In the genomic region with DNA sequence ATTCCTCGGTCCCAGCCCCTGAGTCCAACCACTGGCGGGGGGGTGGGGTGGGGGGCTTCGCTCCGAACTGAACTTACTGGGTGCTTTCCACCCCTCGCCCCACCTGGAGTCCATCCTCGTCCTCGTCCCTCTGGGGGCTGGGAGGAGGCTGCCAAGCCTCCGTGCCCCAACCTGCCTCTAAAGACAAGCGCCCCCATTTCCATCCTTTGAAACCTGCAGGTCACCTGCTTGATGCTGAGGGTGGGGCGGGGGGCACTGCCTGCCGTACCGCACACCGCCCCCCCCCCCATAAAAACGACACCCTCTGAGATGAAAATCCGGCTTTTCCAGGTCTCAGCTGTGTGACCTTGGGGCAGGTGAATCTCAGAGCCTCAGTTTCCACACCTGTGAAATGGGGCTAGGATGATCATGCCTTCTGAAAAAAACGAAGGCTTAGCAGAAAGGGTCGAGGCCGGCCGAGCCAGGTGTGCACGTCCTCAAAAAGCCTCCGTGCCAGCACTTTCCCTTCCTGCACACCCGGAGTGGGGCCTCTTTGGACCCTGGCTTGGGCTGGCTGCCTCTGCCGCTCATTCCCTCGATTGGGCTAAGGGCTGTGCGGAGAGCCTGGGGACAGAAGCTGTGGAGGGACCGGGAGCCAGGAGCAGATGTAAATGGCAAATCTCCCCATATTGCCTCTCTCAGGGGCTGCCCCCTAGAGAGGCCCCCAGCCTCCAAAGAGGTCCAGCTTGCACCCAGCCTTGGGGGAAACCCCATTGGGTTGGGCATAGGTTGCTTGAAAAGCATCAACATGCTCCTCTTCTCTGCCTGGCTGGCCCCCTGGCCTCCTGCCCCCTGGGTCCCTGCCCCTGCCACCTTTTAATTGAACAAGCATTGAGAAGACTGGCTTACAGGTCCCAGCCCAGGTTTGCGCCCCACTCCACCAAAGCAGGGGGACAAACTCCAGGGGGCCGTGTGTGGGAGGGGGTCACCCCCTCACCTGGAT, we compare ENCODE assay signal across 13 cellular contexts. TPM values are rescaled to one million over a fixed set of nuclear protein-coding genes. Genes with fewer than 3 reads are reported as not detected.
A peak's percentile ranks its signal among the peaks of the same experiment; 100 is the strongest.
DNase-seq lines count a peak whose midpoint lies in the region; ATAC-seq, FAIRE-seq and TF ChIP-seq lines count a peak whose summit lies in the region.
"Had no signal": no experiment of that assay in that cellular context is flagged by ENCODE, and none has a peak within 500 bp of the region (broad histone marks: within the 10 kb centered on the region; RNA-seq: fewer than 3 reads in every experiment).

No MANE protein-coding gene starts in this region.

- H2BK12ac ChIP-seq in H1 (ENCODE audit: low read depth, low read length) = 0 out of 2 replicates have a peak overlapping the region, but pooled peaks have one; percentile 50

- H3K4me2 ChIP-seq in H1 (ENCODE audit: insufficient read depth in 1 of 2, low read depth in 2 of 2, low read length in 2 of 2) = peak overlapping the region; percentile 72 to 86

- H3K4ac ChIP-seq in H1 (replicated peaks; ENCODE audit: insufficient read length, low read depth, low read length) = no peak overlapping the region

- H3K18ac ChIP-seq in H1 (ENCODE audit: extremely low read depth, low read length) = peak overlapping the region; percentile 78; the same call in 1 of the 2 replicates

- no peak for TF ChIP-seq RAD21 in H1 (IDR thresholded peaks at IDR 0.05 in 1 of 2, conservative IDR thresholded peaks at IDR 0.05 in 1 of 2; ENCODE audit: low read depth in 2 of 2, low read length in 2 of 2)

- TF ChIP-seq CTCF in H1 (IDR thresholded peaks at IDR 0.05; ENCODE audit: control extremely low read depth in 1 of 3, insufficient read depth in 1 of 3, low read depth in 1 of 3, low read length in 3 of 3) = no peak

- H2BK20ac ChIP-seq in H1 (ENCODE audit: low read length) = no peak overlapping the region

- peaks cover 36 to 57% (median 53%) of the 10 kb centered on the region in 4 experiments for H3K27me3 ChIP-seq in H1 (replicated peaks in 1 of 4; ENCODE audit: control insufficient read depth in 3 of 4, extremely low read depth in 1 of 4, insufficient read depth in 3 of 4, low read length in 3 of 4)

- no peak overlapping the region for H2AFZ ChIP-seq in H1 (ENCODE audit: low read length)

- no peaks in the 10 kb centered on the region; a peak in 1 of 8 replicates for H3K36me3 ChIP-seq in H1 (ENCODE audit: control insufficient read depth in 2 of 4, insufficient read depth in 4 of 4, low read length in 3 of 4)
- H3K36me3 ChIP-seq: transverse colon had no signal

- peaks cover 17% of the 10 kb centered on the region; the same call in 1 of the 2 replicates for H3K23me2 ChIP-seq in H1 (ENCODE audit: low read depth, low read length)

- no peak for TF ChIP-seq EP300 in H1 (IDR thresholded peaks at IDR 0.05; ENCODE audit: borderline replicate concordance in 1 of 2, low read depth in 2 of 2, low read length in 2 of 2)

- no peak overlapping the region for H4K5ac ChIP-seq in H1 (ENCODE audit: insufficient read length, low read depth, low read length)

- no peak overlapping the region for H2BK5ac ChIP-seq in H1 (ENCODE audit: low read depth, low read length)

- CTCF ChIA-PET in H1 (lab: Charles Lee; ENCODE audit: partially characterized antibody) = interaction anchor here (0.6 to 1.7 kb wide), 5 partner anchors 8 to 34 kb away, joined by 3 to 4 read pairs (median 3); no protein-coding TSS in a partner anchor

- POLR2A ChIA-PET in H1 (lab: Charles Lee; ENCODE audit: partially characterized antibody) = no interaction called here

- peak; percentile 50 for DNase-seq in activated effector memory CD4-positive, alpha-beta T cell treated with anti-CD3 and anti-CD28 coated beads, Interleukin-2, amount 50 U/mL, for 16 hours
- no peak for DNase-seq in activated effector memory CD4-positive, alpha-beta T cell treated with Interleukin-2 at 50 U/mL for 16 hours
- DNase-seq in H1 (ENCODE audit: low read depth in 1 of 2, low spot score in 2 of 2) (peak in 1 of 2 experiments; percentile 47), memory B cell (ENCODE audit: low spot score in 2 of 2) (no peak), ureter (ENCODE audit: low spot score) (peak; percentile 38), foreskin melanocyte (no peak), AG20443 (ENCODE audit: low spot score) (no peak)
- DNase-seq: erythroblast; Kasumi-1; NCI-H524; stimulated activated CD4-positive, alpha-beta T cell treated with anti-CD3 and anti-CD28 coated beads, Interleukin-2, amount 100 ng/mL, for 48 hours; transverse colon had no signal

- no peak overlapping the region for H3K56ac ChIP-seq in H1 (replicated peaks; ENCODE audit: insufficient read length, low read depth, low read length)

- H3K14ac ChIP-seq in H1 (ENCODE audit: insufficient read length) = no peak overlapping the region

- H3K27me3 Mint-ChIP-seq in memory B cell = peaks cover 16% of the 10 kb centered on the region

- no peaks in the 10 kb centered on the region for H3K79me1 ChIP-seq in H1 (ENCODE audit: low read depth, low read length)

- H2AK5ac ChIP-seq in H1 (ENCODE audit: low read depth, low read length) = no peak overlapping the region

- peaks cover 0 to 10% of the 10 kb centered on the region in 2 experiments for H4K20me1 ChIP-seq in H1 (replicated peaks in 1 of 2; ENCODE audit: control insufficient read depth in 1 of 2, insufficient read depth in 2 of 2, low read length in 2 of 2)

- H3K9ac ChIP-seq in H1 (replicated peaks in 1 of 4; ENCODE audit: extremely low read depth in 1 of 4, low read depth in 3 of 4, low read length in 3 of 4) = no peak overlapping the region

- H3K4me1 ChIP-seq in H1 (replicated peaks in 1 of 4; ENCODE audit: control insufficient read depth in 3 of 4, insufficient read depth in 4 of 4, low read length in 3 of 4) = peaks cover 0 to 28% (median 13%) of the 10 kb centered on the region in 4 experiments; a peak in 5 of 7 replicates

- FAIRE-seq in H1 (lab: Jason Lieb, UNC) = no peak

- H4K8ac ChIP-seq in H1 (ENCODE audit: extremely low read depth, insufficient read depth, low read length) = no peak overlapping the region

- WGBS in H1 (ENCODE audit: extremely low coverage in 1 of 2, insufficient coverage in 1 of 2, insufficient read length in 1 of 2, insufficient replicate concordance in 2 of 2, low coverage in 1 of 2, low lambda C conversion rate in 2 of 2, missing lambda C conversion rate in 1 of 2), 2 experiments = 43% methylated on average over 25 of the region's 28 CpGs; no CpG with 5 or more reads in 1 of the 2 experiments

- H3K9me3 Mint-ChIP-seq in memory B cell = no peaks in the 10 kb centered on the region

- H3K27ac Mint-ChIP-seq in memory B cell = no peak overlapping the region

- ATAC-seq in memory B cell (ENCODE audit: low read depth) (no peak), GM18907 (IDR thresholded peaks at IDR 0.05; ENCODE audit: unreplicated experiment) (no peak)

- H3K4me3 ChIP-seq in H1 (ENCODE audit: extremely low read depth in 1 of 4, insufficient read depth in 2 of 4, low read depth in 3 of 4, low read length in 4 of 4) = peak overlapping the region; percentile 45 to 81 (median 54); a peak in 7 of 8 replicates

- no peaks in the 10 kb centered on the region for H3K36me3 Mint-ChIP-seq in memory B cell

- no peak overlapping the region for H2BK15ac ChIP-seq in H1 (ENCODE audit: low read length)

- no peak overlapping the region for H2BK120ac ChIP-seq in H1 (replicated peaks; ENCODE audit: low read depth, low read length)

- H3K23ac ChIP-seq in H1 (ENCODE audit: insufficient read length) = no peak overlapping the region

- H3K9me3 ChIP-seq in H1 (ENCODE audit: insufficient read depth in 2 of 2, low read depth in 1 of 2, low read length in 1 of 2) = no peaks in the 10 kb centered on the region
- H3K9me3 ChIP-seq: transverse colon had no signal

- TF ChIP-seq POLR2A in H1 (IDR thresholded peaks at IDR 0.05; ENCODE audit: control extremely low read depth in 1 of 2, low read depth in 2 of 2, low read length in 2 of 2) = no peak

- no peaks in the 10 kb centered on the region for H3K79me2 ChIP-seq in H1 (ENCODE audit: control insufficient read depth in 1 of 2, insufficient read depth in 2 of 2, low read length in 2 of 2)

- H3K4me1 Mint-ChIP-seq in memory B cell = peaks cover 6% of the 10 kb centered on the region

- H4K91ac ChIP-seq in H1 (replicated peaks; ENCODE audit: insufficient read length, low read length) = no peak overlapping the region

- H3K27ac ChIP-seq in H1 (ENCODE audit: low read depth, low read length) = no peak overlapping the region
- H3K27ac ChIP-seq: transverse colon had no signal

- H3K4me3 Mint-ChIP-seq in memory B cell = peak overlapping the region; percentile 37

TF ChIP-seq in H1, 55 proteins besides CTCF, POLR2A, EP300 and RAD21:
- TF ChIP-seq SP2 (IDR thresholded peaks at IDR 0.05; ENCODE audit: low read length) = no peak
- TF ChIP-seq POU5F1 (IDR thresholded peaks at IDR 0.05; ENCODE audit: low read depth, low read length) = no peak
- peak; percentile 76 for TF ChIP-seq KDM1A (IDR thresholded peaks at IDR 0.05; ENCODE audit: borderline replicate concordance, low read length)
- TF ChIP-seq SIN3A (conservative IDR thresholded peaks at IDR 0.05 in 1 of 2, IDR thresholded peaks at IDR 0.05 in 1 of 2; ENCODE audit: low read depth in 1 of 2, low read length in 2 of 2) = no peak
- TF ChIP-seq SIRT6 (IDR thresholded peaks at IDR 0.05; ENCODE audit: low read length) = no peak
- TF ChIP-seq EZH2 (IDR thresholded peaks at IDR 0.05; ENCODE audit: low read depth, low read length, severe bottlenecking) = no peak
- TF ChIP-seq BCL11A (IDR thresholded peaks at IDR 0.05; ENCODE audit: low read depth in 2 of 2, low read length in 2 of 2) = no peak
- no peak for TF ChIP-seq TAF7 (optimal IDR thresholded peaks at IDR 0.05; ENCODE audit: borderline replicate concordance, low read depth, low read length)
- TF ChIP-seq RNF2 (IDR thresholded peaks at IDR 0.05; ENCODE audit: borderline replicate concordance, low read depth, low read length, missing control alignments, poor library complexity, severe bottlenecking) = no peak
- 0 out of 4 replicates have a peak, but pooled peaks of 1 of the 2 experiments have one; percentile 51 for TF ChIP-seq HDAC2 (IDR thresholded peaks at IDR 0.05; ENCODE audit: borderline replicate concordance in 1 of 2, low read depth in 2 of 2, low read length in 2 of 2)

RNA-seq across cellular contexts. Expression of a gene that starts 1.1 kb away (rescaled TPM):
- total RNA-seq in H1 (2021; fragmentation: NEBNext Ultra II Directional; extraction: Animal tissue kit (Norgen Biotek cat#: 25700)) = 2.0 and 2.1 TPM in 2 replicates
- 4.5 and 4.8 TPM in 2 replicates for polyA plus RNA-seq in H1 (2011; rRNA removed)
- 3.6 TPM for polyA plus RNA-seq in H1 (2011; cell fraction: cytosol; rRNA removed)
- polyA plus RNA-seq in H1 (2011; cell fraction: nucleus; rRNA removed) = 2.8 TPM
- 1.5 to 4.4 TPM (median 3.3 TPM) in 4 replicates for polyA plus RNA-seq in H1 (2012, experiment 1 of 2)
- 2.0 TPM for polyA plus RNA-seq in H1 (2012, experiment 2 of 2)
- 3.3 TPM for polyA plus RNA-seq in H1 (2013, experiment 1 of 2)
- 3.5 TPM for polyA plus RNA-seq in H1 (2013, experiment 2 of 2)
- polyA minus RNA-seq in H1 (2011; rRNA and poly(A)+ RNA removed) = 1.8 and 2.7 TPM in 2 replicates
- 3.5 TPM for polyA minus RNA-seq in H1 (2011; cell fraction: cytosol; rRNA and poly(A)+ RNA removed)
- polyA minus RNA-seq in H1 (2011; cell fraction: nucleus; rRNA and poly(A)+ RNA removed) = 1.5 TPM
- 1.7 TPM for total RNA-seq in ureter

Comparison
In these comparisons a context has a peak if more than half of its experiments do, and no peak if none do; other contexts are left out.
1. DNase-seq: peak in activated effector memory CD4-positive, alpha-beta T cell treated with anti-CD3 and anti-CD28 coated beads, Interleukin-2, amount 50 U/mL, for 16 hours (single experiment) and ureter (single experiment); none in activated effector memory CD4-positive, alpha-beta T cell treated with Interleukin-2 at 50 U/mL for 16 hours (single experiment), memory B cell (0 of 2), foreskin melanocyte (single experiment) and AG20443 (single experiment).